In the genomic region with DNA sequence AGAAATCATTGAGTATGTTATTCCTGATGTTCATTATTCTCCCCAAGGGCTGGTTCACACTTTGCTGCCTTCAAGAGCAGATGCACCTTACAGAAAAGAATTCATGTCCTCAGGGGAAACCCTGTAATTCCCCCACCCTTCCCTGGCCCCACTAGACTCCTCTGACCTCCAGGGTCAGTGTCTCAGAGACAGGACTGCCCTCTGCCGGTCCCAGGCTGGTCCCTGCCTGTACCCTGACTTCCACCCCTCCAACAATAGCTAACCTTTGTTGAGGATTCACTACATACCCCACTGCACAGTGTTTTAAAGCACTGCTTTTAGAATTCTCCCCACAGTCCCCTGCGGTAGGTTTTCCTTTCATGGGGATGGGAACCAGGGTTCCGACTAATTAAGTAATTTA, we compare ENCODE assay signal across 15 cellular contexts. TPM values are rescaled to one million over a fixed set of nuclear protein-coding genes. Genes with fewer than 3 reads are reported as not detected.
DNase-seq lines count a peak whose midpoint lies in the region; ATAC-seq, FAIRE-seq and TF ChIP-seq lines count a peak whose summit lies in the region.
"Had no signal": no experiment of that assay in that cellular context is flagged by ENCODE, and none has a peak within 500 bp of the region (broad histone marks: within the 10 kb centered on the region; RNA-seq: fewer than 3 reads in every experiment).

No MANE protein-coding gene starts in this region.

- no peak overlapping the region for H2AFZ ChIP-seq in OCI-LY1 (ENCODE audit: low read length)

- no peaks in the 10 kb centered on the region for H3K36me3 ChIP-seq in CD8-positive, alpha-beta T cell (ENCODE audit: insufficient read depth, low read length)
- H3K36me3 ChIP-seq in OCI-LY1 (ENCODE audit: insufficient read depth, low read length) (no peaks in the 10 kb centered on the region), iPS-18a (ENCODE audit: control insufficient read depth, low read depth, low read length) (no peaks in the 10 kb centered on the region), small intestine (ENCODE audit: control insufficient read depth in 2 of 2, insufficient read depth in 2 of 2, low read length in 2 of 2) (no peaks in the 10 kb centered on the region)
- H3K36me3 ChIP-seq: cardiac muscle cell, esophagus squamous epithelium had no signal

- H3K79me2 ChIP-seq in OCI-LY1 (ENCODE audit: insufficient read depth, low read length) = no peaks in the 10 kb centered on the region

- H3K9me3 Mint-ChIP-seq in CD8-positive, alpha-beta T cell = no peaks in the 10 kb centered on the region

- H3K4me1 Mint-ChIP-seq in CD8-positive, alpha-beta T cell (ENCODE audit: low read depth) = peaks cover 35% of the 10 kb centered on the region

- no peak overlapping the region for H3K4me3 ChIP-seq in CD8-positive, alpha-beta T cell (ENCODE audit: low read depth, low read length)
- H3K4me3 ChIP-seq in OCI-LY1 (ENCODE audit: low read depth, low read length, poor library complexity, severe bottlenecking) (no peak overlapping the region), iPS-18a (ENCODE audit: low read length) (peak overlapping the region; percentile 74), small intestine (ENCODE audit: low read depth in 1 of 2, low read length in 2 of 2) (no peak overlapping the region)
- H3K4me3 ChIP-seq: cardiac muscle cell, esophagus squamous epithelium had no signal

- peaks cover 31% of the 10 kb centered on the region for H3K4me1 ChIP-seq in CD8-positive, alpha-beta T cell (ENCODE audit: insufficient read depth, low read length)
- H3K4me1 ChIP-seq in OCI-LY1 (ENCODE audit: insufficient read depth, low read length, severe bottlenecking) (peaks cover 13% of the 10 kb centered on the region), iPS-18a (ENCODE audit: control insufficient read depth, low read depth, low read length) (peaks cover 35% of the 10 kb centered on the region), small intestine (ENCODE audit: control insufficient read depth in 2 of 2, insufficient read depth in 1 of 2, low read depth in 1 of 2, low read length in 1 of 2) (peaks cover 0 to 2% of the 10 kb centered on the region in 2 donors)

- TF ChIP-seq CTCF in CD8-positive, alpha-beta T cell (IDR thresholded peaks at IDR 0.05) = no peak
- TF ChIP-seq CTCF in GM12874 (IDR thresholded peaks at IDR 0.05; ENCODE audit: insufficient read depth, low read depth, low read length) = peak; percentile 38
- peak; percentile 29; the same call in 1 of the 2 replicates for TF ChIP-seq CTCF in OCI-LY1 (IDR thresholded peaks at IDR 0.05; ENCODE audit: low read length)

- H3K27me3 ChIP-seq in CD8-positive, alpha-beta T cell (ENCODE audit: insufficient read depth, low read length) = no peaks in the 10 kb centered on the region
- H3K27me3 ChIP-seq in OCI-LY1 (ENCODE audit: insufficient read depth, low read length) (no peaks in the 10 kb centered on the region), iPS-18a (ENCODE audit: control insufficient read depth, insufficient read depth, low read length) (peaks cover 11% of the 10 kb centered on the region), small intestine (ENCODE audit: control insufficient read depth in 2 of 2, insufficient read depth in 2 of 2, low read length in 2 of 2) (no peaks in the 10 kb centered on the region)

- 56 to 67% (median 63%) methylated on average over 3 of the region's 3 CpGs for WGBS in small intestine, 3 donors

- H3F3A ChIP-seq in OCI-LY1 (ENCODE audit: insufficient read depth, low read length) = no peaks in the 10 kb centered on the region

- CTCF ChIA-PET in CD8-positive, alpha-beta T cell (lab: Charles Lee) = interaction anchor here (0.8 to 3.9 kb wide), 9 partner anchors 19 to 253 kb away, joined by 3 to 30 read pairs (median 9); partner anchors contain the start of genes MCM10 and OPTN

- ATAC-seq in CD8-positive, alpha-beta T cell = no peak
- ATAC-seq in GM21423 (IDR thresholded peaks at IDR 0.05; ENCODE audit: unreplicated experiment) (no peak), GM18858 (IDR thresholded peaks at IDR 0.05; ENCODE audit: unreplicated experiment) (no peak)

- no peak overlapping the region for H3K4me2 ChIP-seq in OCI-LY1 (ENCODE audit: low read length)

- H3K4me3 Mint-ChIP-seq in CD8-positive, alpha-beta T cell = no peak overlapping the region

- H3K9ac ChIP-seq in OCI-LY1 (ENCODE audit: low read length) (no peak overlapping the region), iPS-18a (ENCODE audit: low read length) (no peak overlapping the region)

- H3K27ac Mint-ChIP-seq in CD8-positive, alpha-beta T cell = peak overlapping the region; percentile 89

- no peak for FAIRE-seq in small intestine (lab: Jason Lieb, UNC)
- FAIRE-seq: kidney had no signal

- POLR2A ChIA-PET in CD8-positive, alpha-beta T cell (lab: Charles Lee) = interaction anchor here (0.6 to 4.4 kb wide), 2 partner anchors 51 kb away, joined by 3 to 115 read pairs; partner anchors contain the start of gene PHYH

- no peaks in the 10 kb centered on the region for H4K20me1 ChIP-seq in OCI-LY1 (ENCODE audit: insufficient read depth, low read length)

- peak overlapping the region; percentile 14 for H3K27ac ChIP-seq in CD8-positive, alpha-beta T cell (ENCODE audit: low read depth, low read length)
- H3K27ac ChIP-seq in OCI-LY1 (ENCODE audit: low read depth, low read length, poor library complexity, severe bottlenecking) (no peak overlapping the region), iPS-18a (ENCODE audit: low read length) (no peak overlapping the region), small intestine (ENCODE audit: low read depth in 1 of 2, low read length in 1 of 2) (no peak overlapping the region)
- H3K27ac ChIP-seq: cardiac muscle cell, esophagus squamous epithelium had no signal

- H3K9me3 ChIP-seq in CD8-positive, alpha-beta T cell (ENCODE audit: low read length) = no peaks in the 10 kb centered on the region
- H3K9me3 ChIP-seq in OCI-LY1 (ENCODE audit: low read length) (no peaks in the 10 kb centered on the region), iPS-18a (ENCODE audit: control insufficient read depth, low read depth, low read length) (no peaks in the 10 kb centered on the region), small intestine (ENCODE audit: control insufficient read depth, low read depth) (no peaks in the 10 kb centered on the region)
- H3K9me3 ChIP-seq: esophagus squamous epithelium had no signal

- H3K36me3 Mint-ChIP-seq in CD8-positive, alpha-beta T cell = peaks cover 5% of the 10 kb centered on the region

- intact Hi-C loops in CD8-positive, alpha-beta T cell (cut with DNase I, micrococcal nuclease) = loop anchor here in 1 of 2 experiments (1.0 to 5.0 kb wide), 2 partner anchors 191 to 250 kb away; partner anchors contain the start of genes MCM10 and OPTN

- no peak for DNase-seq in CD8-positive, alpha-beta T cell
- DNase-seq in small intestine (no peak), GM19240 (ENCODE audit: insufficient read length, low spot score) (no peak)
- DNase-seq: activated CD8-positive, alpha-beta memory T cell treated with anti-CD3 and anti-CD28 coated beads, Interleukin-2, amount 50 U/mL, for 4 hours; Calu3; esophagus squamous epithelium; kidney; NCI-H524; stimulated activated CD4-positive, alpha-beta T cell treated with anti-CD3 and anti-CD28 coated beads, Interleukin-1b, Interleukin-23, amount 100 ng/mL, for 48 hours had no signal

- no peaks in the 10 kb centered on the region for H3K27me3 Mint-ChIP-seq in CD8-positive, alpha-beta T cell (ENCODE audit: low read depth)

- H3K9me2 ChIP-seq in OCI-LY1 (ENCODE audit: low read depth, low read length) = no peaks in the 10 kb centered on the region

RNA-seq across cellular contexts. Expression of gene SEPHS1, which starts 4.4 kb away (rescaled TPM):
- 10 to 100 TPM; 16.9 to 19.2 TPM for total RNA-seq in CD8-positive, alpha-beta T cell
- polyA plus RNA-seq in small intestine = 10 to 100 TPM; 24.6 to 43.9 (median 31.9) TPM

RNA-seq across cellular contexts. Expression of gene PHYH, which starts 52.7 kb away (rescaled TPM):
- total RNA-seq in CD8-positive, alpha-beta T cell = 10 to 100 TPM; 12.6 TPM
- 100 to 1,000 TPM in 1 of 3 donors, 10 to 100 TPM in 2; 23.5 to 184 (median 77.8) TPM for polyA plus RNA-seq in small intestine
